In the genomic region with DNA sequence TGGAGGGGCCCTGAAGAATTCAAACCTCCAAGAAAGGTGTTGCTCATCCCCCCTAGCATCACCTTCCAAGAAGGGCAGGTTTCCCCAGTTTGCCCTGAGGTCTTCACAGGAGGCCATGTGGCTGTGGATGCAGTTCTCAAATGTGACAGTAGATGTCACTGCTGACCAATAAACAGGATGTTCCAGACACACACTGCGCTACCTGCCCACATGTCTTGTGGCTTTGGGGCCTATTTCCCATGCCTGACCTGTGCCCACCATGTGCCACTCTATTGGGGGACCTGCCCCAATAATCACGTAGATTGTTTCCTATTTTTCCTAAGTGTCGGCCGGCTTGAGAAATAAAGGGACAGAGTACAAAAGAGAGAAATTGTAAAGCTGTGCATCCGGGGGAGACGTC, we compare ENCODE assay signal across 9 cellular contexts. TPM values are rescaled to one million over a fixed set of nuclear protein-coding genes. Genes with fewer than 3 reads are reported as not detected.
DNase-seq lines count a peak whose midpoint lies in the region; ATAC-seq, FAIRE-seq and TF ChIP-seq lines count a peak whose summit lies in the region.
"Had no signal": no experiment of that assay in that cellular context is flagged by ENCODE, and none has a peak within 500 bp of the region (broad histone marks: within the 10 kb centered on the region; RNA-seq: fewer than 3 reads in every experiment).

No MANE protein-coding gene starts in this region.

- intact Hi-C loops in colonic mucosa (cut with DNase I) (loop anchor here (10.0 kb wide), 1 partner anchor 260 kb away; a partner anchor contains a TSS), pancreas (cut with DNase I) (no loop called here)

- H3K27ac ChIP-seq in colonic mucosa (no peak overlapping the region), pancreas (no peak overlapping the region)
- H3K27ac ChIP-seq: Peyer's patch had no signal

- no peak overlapping the region for H3K4me3 ChIP-seq in colonic mucosa
- H3K4me3 ChIP-seq in pancreas: no peak overlapping the region
- H3K4me3 ChIP-seq: Peyer's patch had no signal

- no peak for FAIRE-seq in pancreas (lab: Jason Lieb, UNC)

- ATAC-seq in pancreas: peak in 3 of 4 donors; percentile 47 to 72 (median 56)
- no peak for ATAC-seq in HG02571 (IDR thresholded peaks at IDR 0.05; ENCODE audit: unreplicated experiment)
- no peak for ATAC-seq in HG03469 (IDR thresholded peaks at IDR 0.05; ENCODE audit: unreplicated experiment)

- H3K36me3 ChIP-seq in colonic mucosa (no peaks in the 10 kb centered on the region), pancreas (no peaks in the 10 kb centered on the region)
- H3K36me3 ChIP-seq: Peyer's patch had no signal

- 46% methylated on average over 6 of the region's 6 CpGs; no CpG with 5 or more reads in 1 of the 2 donors for WGBS in pancreas, 2 donors

- H3K9ac ChIP-seq in colonic mucosa (ENCODE audit: low read depth in 2 of 2, low read length in 2 of 2): no peak overlapping the region

- TF ChIP-seq CTCF in colonic mucosa (IDR thresholded peaks at IDR 0.05): peak; percentile 77
- TF ChIP-seq CTCF in pancreas (IDR thresholded peaks at IDR 0.05): peak in 3 of 4 donors; percentile 32 to 77 (median 42)

- peak; percentile 4 for DNase-seq in NCI-H2029 (lab: John Stamatoyannopoulos, UW)
- DNase-seq in NCI-H2029 treated with DMSO at 0.1 percent for 48 hours (lab: John Stamatoyannopoulos, UW): no peak
- DNase-seq in NCI-H69 (lab: John Stamatoyannopoulos, UW): peak; percentile 30
- no peak for DNase-seq in colonic mucosa
- peak in 3 of 6 donors; percentile 33 to 83 (median 39) for DNase-seq in pancreas
- DNase-seq in mesenteric fat pad (ENCODE audit: low spot score): no peak

- H3K27me3 ChIP-seq in colonic mucosa: no peaks in the 10 kb centered on the region
- H3K27me3 ChIP-seq in pancreas: no peaks in the 10 kb centered on the region
- H3K27me3 ChIP-seq: Peyer's patch had no signal

- H3K9me3 ChIP-seq in colonic mucosa (no peaks in the 10 kb centered on the region), pancreas (no peaks in the 10 kb centered on the region)
- H3K9me3 ChIP-seq: Peyer's patch had no signal

- H3K4me1 ChIP-seq in colonic mucosa (no peaks in the 10 kb centered on the region), pancreas (no peaks in the 10 kb centered on the region)
- H3K4me1 ChIP-seq: Peyer's patch had no signal

RNA-seq across cellular contexts. Expression of a gene that starts 4.5 kb away (rescaled TPM):
- not detected for total RNA-seq in colonic mucosa
- total RNA-seq in pancreas: 1 to 10 TPM in 2 of 6 donors, under 1 TPM in 1, not detected in 3; 0.79 to 1.5 (median 1.2) TPM
- polyA plus RNA-seq in pancreas: 1 to 10 TPM in 1 of 2 donors, under 1 TPM in 1; 0.54 to 1.0 TPM
- not detected for total RNA-seq in mesenteric fat pad
- total RNA-seq: Peyer's patch had no signal

RNA-seq across cellular contexts. Expression of a gene that starts 10.2 kb away (rescaled TPM):
- total RNA-seq in colonic mucosa: 100 to 1,000 TPM; 291 to 328 TPM
- 100 to 1,000 TPM in 3 of 6 donors, 10 to 100 TPM in 3; 77.5 to 188 (median 108) TPM for total RNA-seq in pancreas
- polyA plus RNA-seq in pancreas: 100 to 1,000 TPM; 125 to 204 TPM
- 116 TPM for total RNA-seq in mesenteric fat pad

RNA-seq across cellular contexts. Expression of a gene that starts 17.7 kb away (rescaled TPM):
- total RNA-seq in colonic mucosa: 1 to 10 TPM; 3.0 to 4.7 TPM
- 1 to 10 TPM in 5 of 6 donors, under 1 TPM in 1; 0.79 to 4.1 (median 1.7) TPM for total RNA-seq in pancreas
- 1 to 10 TPM; 1.4 to 2.8 TPM for polyA plus RNA-seq in pancreas
- 1.2 TPM for total RNA-seq in mesenteric fat pad

RNA-seq across cellular contexts. Expression of a gene that starts 20.8 kb away (rescaled TPM):
- not detected for total RNA-seq in colonic mucosa
- not detected for total RNA-seq in pancreas
- not detected for polyA plus RNA-seq in pancreas
- total RNA-seq in mesenteric fat pad: not detected
- total RNA-seq: Peyer's patch had no signal

RNA-seq across cellular contexts. Expression of a gene that starts 23.4 kb away (rescaled TPM):
- 1 to 10 TPM; 2.7 to 3.4 TPM for total RNA-seq in colonic mucosa
- total RNA-seq in pancreas: 10 to 100 TPM in 2 of 6 donors, 1 to 10 TPM in 4; 4.4 to 12.4 (median 9.7) TPM
- polyA plus RNA-seq in pancreas: 10 to 100 TPM; 16.8 to 59.8 TPM
- 3.8 TPM for total RNA-seq in mesenteric fat pad

Comparison
In these comparisons a context has a peak if more than half of its experiments do, and no peak if none do; other contexts are left out.
1. DNase-seq: peak in NCI-H2029 (single experiment) and NCI-H69 (single experiment); none in NCI-H2029 treated with DMSO at 0.1 percent for 48 hours (single experiment), colonic mucosa (single experiment) and mesenteric fat pad (single experiment).
2. ATAC-seq: peak in pancreas (3 of 4); none in HG02571 (single experiment) and HG03469 (single experiment).